In genomic region chr9:19221326-19221725, GRCh38 we compare ENCODE assay signal across 23 cellular contexts.
"Had no signal": no experiment of that assay in that cellular context is flagged by ENCODE, and none has a peak within 500 bp of the region (broad histone marks: within the 10 kb centered on the region; RNA-seq: fewer than 3 reads in every experiment).

No MANE protein-coding gene starts in this region.

- H3K4me1 ChIP-seq: esophagus muscularis mucosa, foreskin keratinocyte, gastroesophageal sphincter, left lung, lower lobe of right lung had no signal

- H2AFZ ChIP-seq: hepatocyte had no signal

- H3K27me3 ChIP-seq: dorsolateral prefrontal cortex, esophagus muscularis mucosa, foreskin keratinocyte, gastroesophageal sphincter, heart left ventricle, hepatocyte, left lung had no signal

- H3K79me2 ChIP-seq: hepatocyte had no signal

- H3K36me3 ChIP-seq: esophagus muscularis mucosa, gastroesophageal sphincter, heart left ventricle, left lung, lower lobe of right lung had no signal

- H3K27ac ChIP-seq: coronary artery, dorsolateral prefrontal cortex, esophagus muscularis mucosa, foreskin keratinocyte, gastroesophageal sphincter, heart left ventricle, hepatocyte, left lung, lower lobe of right lung had no signal

- FAIRE-seq: colon, endothelial cell of umbilical vein, frontal cortex, islet of Langerhans, keratinocyte had no signal

- H3K9me3 ChIP-seq: esophagus muscularis mucosa, gastroesophageal sphincter, heart left ventricle, left lung, lower lobe of right lung, mucosa of descending colon had no signal

- H3K4me2 ChIP-seq: hepatocyte had no signal

- DNase-seq: dermis blood vessel endothelial cell; dorsolateral prefrontal cortex; effector CD4-positive, alpha-beta T cell; effector memory CD4-positive, alpha-beta T cell; foreskin keratinocyte; heart left ventricle; hypothalamus; left cardiac atrium; left lung; left ventricle myocardium superior; lower lobe of right lung; mesenchymal stem cell; mucosa of descending colon; naive B cell had no signal

- H3K4me3 ChIP-seq: coronary artery, dorsolateral prefrontal cortex, esophagus muscularis mucosa, gastroesophageal sphincter, heart left ventricle, hepatocyte, left lung, lower lobe of right lung, mucosa of descending colon had no signal

- ATAC-seq: foreskin keratinocyte, gastroesophageal sphincter, heart left ventricle, left cardiac atrium, left lung, left ventricle myocardium superior, lower lobe of right lung, mucosa of descending colon had no signal
